In genomic region chr12:51216652-51217051, GRCh38 we compare ENCODE assay signal across 9 cellular contexts. TPM values are rescaled to one million over a fixed set of nuclear protein-coding genes. Genes with fewer than 3 reads are reported as not detected.
DNase-seq lines count a peak whose midpoint lies in the region; ATAC-seq and TF ChIP-seq lines count a peak whose summit lies in the region.
"Had no signal": no experiment of that assay in that cellular context is flagged by ENCODE, and none has a peak within 500 bp of the region (broad histone marks: within the 10 kb centered on the region; RNA-seq: fewer than 3 reads in every experiment).

No MANE protein-coding gene starts in this region.

- H3K9ac ChIP-seq in KMS-11: no peak overlapping the region

- H3K36me3 ChIP-seq in KMS-11 (ENCODE audit: insufficient read depth): no peaks in the 10 kb centered on the region

- ATAC-seq in HG03521 (IDR thresholded peaks at IDR 0.05; ENCODE audit: unreplicated experiment): no peak

- TF ChIP-seq CTCF in AG04450 (IDR thresholded peaks at IDR 0.05; ENCODE audit: low read depth, low read length) (no peak), KMS-11 (conservative IDR thresholded peaks at IDR 0.05; ENCODE audit: low read depth, low read length) (no peak), coronary artery (IDR thresholded peaks at IDR 0.05) (no peak), nephron progenitor cell (IDR thresholded peaks at IDR 0.05) (no peak)

- H3K4me3 ChIP-seq in AG04450 (ENCODE audit: low read depth, low read length) (peak overlapping the region; percentile 76), KMS-11 (IDR thresholded peaks at IDR 0.05; ENCODE audit: insufficient read depth, low read depth, low read length) (no peak overlapping the region), coronary artery (peak overlapping the region; percentile 95)

- no peak for TF ChIP-seq POLR2A in erythroblast (IDR thresholded peaks at IDR 0.05; ENCODE audit: low read length)

- no peak overlapping the region for H3K27ac ChIP-seq in AG04450 (ENCODE audit: low read depth, low read length)
- H3K27ac ChIP-seq in KMS-11: no peak overlapping the region
- H3K27ac ChIP-seq in coronary artery: peak overlapping the region; percentile 98 to 100

- H3K79me2 ChIP-seq in KMS-11 (ENCODE audit: insufficient read depth, low read depth): no peaks in the 10 kb centered on the region

- POLR2A ChIA-PET in AG04450 (lab: Yijun Ruan, JAX): interaction anchor here (2.5 kb wide), 1 partner anchor 22 kb away, joined by 21 read pairs; the partner anchor contains the start of gene DAZAP2

- H2AFZ ChIP-seq in KMS-11 (ENCODE audit: low read depth): no peak overlapping the region

- no peaks in the 10 kb centered on the region for H3K9me3 Mint-ChIP-seq in nephron progenitor cell

- no peak for DNase-seq in AG04450 (ENCODE audit: low read depth, low spot score)
- no peak for DNase-seq in coronary artery (ENCODE audit: low spot score)
- DNase-seq in nephron progenitor cell: no peak
- no peak for DNase-seq in effector CD8-positive, alpha-beta T cell (lab: John Stamatoyannopoulos, UW)
- DNase-seq in stimulated activated CD4-positive, alpha-beta T cell treated with anti-CD3 and anti-CD28 coated beads, Interleukin-1b, Interleukin-23, amount 100 ng/mL, for 48 hours: no peak
- DNase-seq in erythroblast (lab: John Stamatoyannopoulos, UW): no peak
- DNase-seq: NCI-H446 treated with DMSO at 0.1 percent for 48 hours had no signal

- H3K27ac Mint-ChIP-seq in nephron progenitor cell: no peak overlapping the region

- no peaks in the 10 kb centered on the region for H3K36me3 Mint-ChIP-seq in nephron progenitor cell (ENCODE audit: low read depth)

- peak overlapping the region; percentile 96 for H3K4me2 ChIP-seq in KMS-11

- CTCF ChIA-PET in AG04450 (lab: Charles Lee): interaction anchor here (1.4 to 3.1 kb wide), 2 partner anchors 13 to 124 kb away, joined by 4 to 14 read pairs; no protein-coding TSS in a partner anchor

- no peaks in the 10 kb centered on the region for H3K9me3 ChIP-seq in AG04450 (ENCODE audit: control insufficient read depth, insufficient read depth, low read length)

- H3K27me3 Mint-ChIP-seq in nephron progenitor cell (ENCODE audit: low read depth, poor library complexity): peaks cover 14% of the 10 kb centered on the region

- H3K4me1 Mint-ChIP-seq in nephron progenitor cell: peaks cover 14% of the 10 kb centered on the region

- H3K4me3 Mint-ChIP-seq in nephron progenitor cell: peak overlapping the region; percentile 74

- no peaks in the 10 kb centered on the region for H4K20me1 ChIP-seq in KMS-11 (ENCODE audit: insufficient read depth)

- peaks cover 12% of the 10 kb centered on the region for H3K4me1 ChIP-seq in KMS-11 (ENCODE audit: low read depth, poor library complexity, severe bottlenecking)

- H3K27me3 ChIP-seq in AG04450 (ENCODE audit: control insufficient read depth, insufficient read depth, low read length) (no peaks in the 10 kb centered on the region), KMS-11 (ENCODE audit: insufficient read depth, low read depth) (no peaks in the 10 kb centered on the region)

RNA-seq across cellular contexts. Expression of gene POU6F1, which starts 1.2 kb away (rescaled TPM):
- 3.1 and 4.2 TPM in 2 replicates for polyA plus RNA-seq in AG04450 (2011; rRNA removed)
- 4.0 and 4.5 TPM in 2 replicates for polyA minus RNA-seq in AG04450 (2011; rRNA and poly(A)+ RNA removed)

RNA-seq across cellular contexts. Expression of gene DAZAP2, which starts 22.0 kb away (rescaled TPM):
- polyA plus RNA-seq in AG04450 (2011; rRNA removed): 285 and 333 TPM in 2 replicates
- 260 and 299 TPM in 2 replicates for polyA minus RNA-seq in AG04450 (2011; rRNA and poly(A)+ RNA removed)

RNA-seq across cellular contexts. Expression of gene TFCP2, which starts 43.7 kb away (rescaled TPM):
- 20.8 and 24.9 TPM in 2 replicates for polyA plus RNA-seq in AG04450 (2011; rRNA removed)
- polyA minus RNA-seq in AG04450 (2011; rRNA and poly(A)+ RNA removed): 8.5 and 12.0 TPM in 2 replicates

RNA-seq across cellular contexts. Expression of gene SMAGP, which starts 53.6 kb away (rescaled TPM):
- 31.4 and 38.2 TPM in 2 replicates for polyA plus RNA-seq in AG04450 (2011; rRNA removed)
- 20.4 and 28.5 TPM in 2 replicates for polyA minus RNA-seq in AG04450 (2011; rRNA and poly(A)+ RNA removed)

Comparison
In these comparisons a context has a peak if more than half of its experiments do, and no peak if none do; other contexts are left out.
1. H3K27ac ChIP-seq: peak in coronary artery (2 of 2); none in AG04450 (single experiment) and KMS-11 (single experiment).